Comparison of ENCODE assay signal across 11 cellular contexts in the genomic region with DNA sequence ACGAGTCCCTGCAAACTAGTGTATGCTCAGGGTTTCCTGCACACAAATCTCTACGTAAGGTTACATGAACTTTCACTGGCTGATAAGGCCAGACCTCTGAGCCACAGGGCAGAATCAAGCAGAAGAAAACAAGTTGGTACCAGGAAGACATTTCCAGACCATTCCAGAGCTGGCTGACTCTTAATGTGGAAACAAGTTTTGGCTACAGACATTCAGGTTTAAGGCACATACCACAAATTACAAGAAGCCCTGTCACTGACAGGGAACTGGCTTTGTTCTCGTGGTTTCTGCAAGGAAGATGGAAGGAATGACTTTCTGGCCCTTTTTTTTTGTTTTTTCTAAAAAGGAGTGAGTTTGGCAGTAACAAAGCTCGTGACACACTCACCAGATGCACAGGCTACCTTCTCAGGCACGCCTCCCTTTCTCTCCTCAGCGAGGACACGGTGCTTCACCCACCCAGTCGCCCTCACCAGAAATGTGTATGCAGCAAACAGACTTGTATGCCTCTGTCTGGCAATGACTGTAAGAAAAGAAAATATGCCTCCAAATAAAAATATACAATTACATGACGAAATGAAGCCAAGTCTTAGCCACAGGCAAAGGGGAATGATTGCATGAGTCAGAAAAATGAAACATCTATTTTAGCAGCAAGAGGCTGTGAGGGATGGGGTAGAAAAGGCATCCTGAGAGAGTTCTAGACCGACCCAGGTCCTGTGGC. TPM values are rescaled to one million over a fixed set of nuclear protein-coding genes. Genes with fewer than 3 reads are reported as not detected.
DNase-seq lines count a peak whose midpoint lies in the region; ATAC-seq and TF ChIP-seq lines count a peak whose summit lies in the region.
"Had no signal": no experiment of that assay in that cellular context is flagged by ENCODE, and none has a peak within 500 bp of the region (broad histone marks: within the 10 kb centered on the region; RNA-seq: fewer than 3 reads in every experiment).

No MANE protein-coding gene starts in this region.

- peak overlapping the region; percentile 93 for H3K27ac Mint-ChIP-seq in osteocyte (ENCODE audit: unreplicated experiment)

- H3K36me3 Mint-ChIP-seq in osteocyte (ENCODE audit: unreplicated experiment): peaks cover 40% of the 10 kb centered on the region

- peaks cover 4% of the 10 kb centered on the region for H3K9me3 Mint-ChIP-seq in osteocyte (ENCODE audit: unreplicated experiment)

- H3K9ac ChIP-seq in PC-3 (ENCODE audit: low read length): peak overlapping the region; percentile 1

- no peaks in the 10 kb centered on the region for H3K9me2 ChIP-seq in PC-3 (replicated peaks; ENCODE audit: low read length)

- no peak for TF ChIP-seq CTCF in AG10803 (conservative IDR thresholded peaks at IDR 0.05; ENCODE audit: low read length)
- TF ChIP-seq CTCF in PC-3 (conservative IDR thresholded peaks at IDR 0.05; ENCODE audit: low read depth, low read length): no peak
- no peak for TF ChIP-seq CTCF in osteocyte (IDR thresholded peaks at IDR 0.05)

- peaks cover 63% of the 10 kb centered on the region for H3K4me1 Mint-ChIP-seq in osteocyte (ENCODE audit: unreplicated experiment)

- peaks cover 6% of the 10 kb centered on the region for H3K79me2 ChIP-seq in PC-3 (ENCODE audit: low read length)

- no TSS peak for BruUV-seq in PC-3 (replicated peaks; lab: Mats Ljungman, UMichigan)

- H3K36me3 ChIP-seq in PC-3 (ENCODE audit: low read depth, low read length): peaks cover 87% of the 10 kb centered on the region

- peak overlapping the region; percentile 46 for H3K4me3 Mint-ChIP-seq in osteocyte (ENCODE audit: unreplicated experiment)

- peak; percentile 66 for ATAC-seq in PC-3
- ATAC-seq in HG03135 (IDR thresholded peaks at IDR 0.05; ENCODE audit: unreplicated experiment): no peak
- ATAC-seq in GM19452 (IDR thresholded peaks at IDR 0.05; ENCODE audit: unreplicated experiment): no peak

- CTCF ChIA-PET in PC-3 (lab: Charles Lee): interaction anchor here (0.6 to 0.8 kb wide), 4 partner anchors 15 to 65 kb away, joined by 3 to 5 read pairs (median 3); no protein-coding TSS in a partner anchor

- intact Hi-C loops in PC-3 (cut with micrococcal nuclease): loop anchor here (1.0 kb wide), 2 partner anchors 9 to 52 kb away; no protein-coding TSS in a partner anchor

- H3K4me1 ChIP-seq in PC-3 (ENCODE audit: insufficient read depth, low read length): peaks cover 52% of the 10 kb centered on the region

- H3K4me3 ChIP-seq in AG10803 (ENCODE audit: low read length) (no peak overlapping the region), PC-3 (ENCODE audit: low read length) (no peak overlapping the region)
- H3K4me3 ChIP-seq: cardiac muscle cell had no signal

- H3K27ac ChIP-seq in PC-3 (ENCODE audit: low read length): peak overlapping the region; percentile 55
- H3K27ac ChIP-seq: cardiac muscle cell had no signal

- 0 out of 2 replicates have a peak, but pooled peaks cover 4% of the 10 kb centered on the region for H4K20me1 ChIP-seq in PC-3 (ENCODE audit: low read length)

- no peaks in the 10 kb centered on the region for H3K27me3 Mint-ChIP-seq in osteocyte (ENCODE audit: unreplicated experiment)

- H2AFZ ChIP-seq in PC-3 (ENCODE audit: low read length): no peak overlapping the region

- H3K27me3 ChIP-seq in PC-3 (ENCODE audit: low read length): no peaks in the 10 kb centered on the region
- H3K27me3 ChIP-seq: cardiac muscle cell had no signal

- DNase-seq in AG10803 (ENCODE audit: low read depth): peak; percentile 97
- DNase-seq in PC-3: peak; percentile 97
- DNase-seq in epidermal melanocyte (ENCODE audit: insufficient read length, low spot score): peak; percentile 66
- DNase-seq in osteocyte (ENCODE audit: extremely low spot score, unreplicated experiment): no peak
- no peak for DNase-seq in NCI-H1105 (lab: John Stamatoyannopoulos, UW)
- DNase-seq in cerebellar nuclear complex (lab: John Stamatoyannopoulos, UW): no peak
- DNase-seq: mesendoderm, NCI-H1092 treated with DMSO at 0.1 percent for 48 hours had no signal

- peaks cover 17% of the 10 kb centered on the region for H3F3A ChIP-seq in PC-3 (ENCODE audit: low read length, unreplicated experiment)

- H3K9me3 ChIP-seq in PC-3 (ENCODE audit: low read length): 0 out of 2 replicates have a peak, but pooled peaks cover 4% of the 10 kb centered on the region

- H3K4me2 ChIP-seq in PC-3 (ENCODE audit: low read length): peak overlapping the region; percentile 32

- POLR2A ChIA-PET in PC-3 (lab: Charles Lee; ENCODE audit: unreplicated experiment): interaction anchor here (0.6 to 0.7 kb wide), 5 partner anchors 10 to 103 kb away, joined by 3 to 8 read pairs (median 4); no protein-coding TSS in a partner anchor

RNA-seq across cellular contexts. Expression of gene PLAC9, which starts 22.6 kb away (rescaled TPM):
- total RNA-seq in PC-3 (2014; rRNA removed) (0.81 and 2.0 TPM in 2 replicates), osteocyte (125 and 131 TPM in 2 replicates)
- total RNA-seq: cardiac muscle cell had no signal

RNA-seq across cellular contexts. Expression of gene ANXA11, which starts 50.2 kb away (rescaled TPM):
- total RNA-seq in PC-3 (2014; rRNA removed): 434 and 520 TPM in 2 replicates
- total RNA-seq in osteocyte: 127 and 129 TPM in 2 replicates

Comparison
In these comparisons a context has a peak if more than half of its experiments do, and no peak if none do; other contexts are left out.
1. DNase-seq: peak in AG10803 (single experiment), PC-3 (single experiment) and epidermal melanocyte (single experiment); none in osteocyte (single experiment), NCI-H1105 (single experiment) and cerebellar nuclear complex (0 of 2).
2. RNA of gene PLAC9, which starts 22.6 kb away (total RNA-seq): 125 to 131 TPM in osteocyte; 0.81 to 2.0 TPM in PC-3; every median in the first group is over 10 times any median in the second.